ENCODE assay signal across 1 cellular context in the genomic region with DNA sequence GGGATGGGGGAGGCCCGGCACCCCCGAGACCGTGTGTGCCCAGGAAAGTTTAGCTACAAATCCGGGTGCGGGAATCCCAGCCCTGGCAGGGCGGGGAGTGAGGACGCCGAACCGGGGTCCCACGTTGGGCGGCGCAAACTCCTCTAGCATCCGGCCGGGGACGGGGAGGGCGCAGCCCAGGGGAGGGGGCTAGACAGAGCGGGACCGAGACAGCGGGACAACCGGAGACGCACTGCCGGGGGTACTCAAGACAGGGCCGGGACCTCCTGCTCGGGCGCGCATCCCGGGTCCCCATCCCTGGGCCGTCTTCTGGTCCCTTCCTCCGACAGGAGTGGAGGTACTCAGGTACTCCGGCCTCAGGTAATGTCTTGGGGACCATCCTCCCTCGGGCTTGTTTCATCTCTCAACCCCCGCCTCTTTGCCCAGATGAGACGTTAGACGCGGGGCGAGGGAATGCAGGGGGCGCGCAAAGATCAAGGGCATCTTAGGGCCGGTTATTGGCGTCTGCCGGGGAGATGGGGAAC.
TF ChIP-seq lines count a peak whose summit lies in the region.

No MANE protein-coding gene starts in this region.

TF ChIP-seq in A549, 52 proteins besides CTCF, POLR2A, EP300 and RAD21 (continued from another document):
- no peak for TF ChIP-seq ELK1 (IDR thresholded peaks at IDR 0.05; ENCODE audit: low read depth, low read length)
- no peak for TF ChIP-seq HOXB5 (CRISPR knock-in tag; IDR thresholded peaks at IDR 0.05)
- no peak for TF ChIP-seq HOXA7 (CRISPR knock-in tag; IDR thresholded peaks at IDR 0.05)
- TF ChIP-seq PHF8 (IDR thresholded peaks at IDR 0.05; ENCODE audit: borderline replicate concordance, low read depth) = no peak
- no peak for TF ChIP-seq REST (IDR thresholded peaks at IDR 0.05)
- TF ChIP-seq ESRRA (IDR thresholded peaks at IDR 0.05; ENCODE audit: borderline replicate concordance, low read length) = no peak
- no peak for TF ChIP-seq MAZ (IDR thresholded peaks at IDR 0.05; ENCODE audit: borderline replicate concordance, low read depth, low read length)
- TF ChIP-seq TP53 (CRISPR knock-in tag; IDR thresholded peaks at IDR 0.05) = no peak
TF ChIP-seq in A549: peak in this region for 0.
